11 cellular contexts compared by ENCODE assay signal in the genomic region with DNA sequence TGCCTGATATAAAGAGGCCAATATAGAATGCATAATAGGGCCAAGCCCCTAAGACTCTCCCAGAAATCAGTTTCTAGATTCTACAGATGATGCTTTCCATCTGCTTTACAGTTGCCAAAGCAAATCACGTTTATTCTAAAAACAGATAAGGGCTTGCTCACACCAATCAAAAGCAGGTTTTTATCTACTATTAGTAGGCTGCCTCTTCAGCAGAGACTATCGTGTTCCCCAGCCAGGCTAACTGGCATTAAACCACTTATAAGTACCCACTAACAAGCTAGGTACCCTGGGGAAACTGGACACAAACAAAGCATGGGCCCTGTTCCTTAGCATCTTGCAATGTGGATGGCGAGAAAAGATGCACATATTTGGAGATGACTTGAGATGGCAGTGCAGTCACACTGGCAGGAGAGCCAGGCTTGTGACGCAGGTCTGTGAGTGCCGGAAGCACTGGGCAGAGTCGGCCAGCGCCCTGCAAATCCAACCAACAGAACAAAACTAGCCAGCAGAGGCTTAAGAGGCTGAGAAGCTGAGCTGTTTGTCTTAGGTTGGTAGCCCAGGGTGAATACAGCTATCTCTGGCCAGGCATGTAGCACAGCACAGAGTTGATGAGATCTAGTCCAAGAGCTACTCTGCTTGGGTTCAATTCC.
DNase-seq lines count a peak whose midpoint lies in the region; ATAC-seq and TF ChIP-seq lines count a peak whose summit lies in the region.
"Had no signal": no experiment of that assay in that cellular context is flagged by ENCODE, and none has a peak within 500 bp of the region (broad histone marks: within the 10 kb centered on the region; RNA-seq: fewer than 3 reads in every experiment).

No MANE protein-coding gene starts in this region.

- H3K27ac ChIP-seq in psoas muscle (peak overlapping the region; percentile 77), colonic mucosa (no peak overlapping the region)
- H3K27ac ChIP-seq: testis had no signal

- H3K9me3 ChIP-seq in psoas muscle (no peaks in the 10 kb centered on the region), colonic mucosa (no peaks in the 10 kb centered on the region)
- H3K9me3 ChIP-seq: testis had no signal

- TF ChIP-seq CTCF in psoas muscle (IDR thresholded peaks at IDR 0.05): peak; percentile 35
- TF ChIP-seq CTCF in colonic mucosa (IDR thresholded peaks at IDR 0.05): no peak

- ATAC-seq in left ventricle myocardium superior (peak; percentile 73), psoas muscle (peak; percentile 84 to 95 (median 90))

- intact Hi-C loops in left ventricle myocardium superior (cut with micrococcal nuclease) (no loop called here), psoas muscle (cut with DNase I) (loop anchor here (5.0 kb wide), 1 partner anchor 123 kb away; no protein-coding TSS in a partner anchor), colonic mucosa (cut with DNase I) (no loop called here)

- no peaks in the 10 kb centered on the region for H3K27me3 ChIP-seq in psoas muscle (ENCODE audit: insufficient read depth in 3 of 3, low read length in 2 of 3)
- no peaks in the 10 kb centered on the region for H3K27me3 ChIP-seq in colonic mucosa
- H3K27me3 ChIP-seq: testis had no signal

- WGBS in psoas muscle, 3 donors: 19 to 41% (median 21%) methylated on average over 7 of the region's 7 CpGs

- no peaks in the 10 kb centered on the region for H3K36me3 ChIP-seq in psoas muscle (ENCODE audit: insufficient read depth in 1 of 2, low read depth in 1 of 2)
- H3K36me3 ChIP-seq in colonic mucosa: no peaks in the 10 kb centered on the region

- peak overlapping the region in 1 of 2 donors; percentile 13 for H3K9ac ChIP-seq in colonic mucosa (ENCODE audit: low read depth in 2 of 2, low read length in 2 of 2)

- DNase-seq in EH (ENCODE audit: low read depth) (peak; percentile 12), amygdala (lab: John Stamatoyannopoulos, UW) (peak in 43 of 56 donors; percentile 15 to 77 (median 48)), left ventricle myocardium superior (peak; percentile 73), psoas muscle (peak; percentile 60 to 86), GOT3 (lab: John Stamatoyannopoulos, UW) (no peak), NOMO-1 treated with dmso at 0.1 percent for 144 hours (lab: John Stamatoyannopoulos, UW; ENCODE audit: unreplicated experiment) (no peak), AG08396 (ENCODE audit: low spot score) (no peak), colonic mucosa (no peak)
- DNase-seq: activated CD4-positive, alpha-beta memory T cell treated with anti-CD3 and anti-CD28 coated beads for 36 hours; amniotic stem cell; testis had no signal

- H3K4me3 ChIP-seq in psoas muscle: no peak overlapping the region
- H3K4me3 ChIP-seq in colonic mucosa: no peak overlapping the region
- H3K4me3 ChIP-seq: testis had no signal

- H3K4me1 ChIP-seq in psoas muscle: peaks cover 81% of the 10 kb centered on the region
- no peaks in the 10 kb centered on the region for H3K4me1 ChIP-seq in colonic mucosa

Comparison
In these comparisons a context has a peak if more than half of its experiments do, and no peak if none do; other contexts are left out.
1. DNase-seq: peak in EH (single experiment), amygdala (43 of 56), left ventricle myocardium superior (single experiment) and psoas muscle (2 of 2); none in GOT3 (single experiment), NOMO-1 treated with dmso at 0.1 percent for 144 hours (single experiment), AG08396 (single experiment) and colonic mucosa (single experiment).
2. intact Hi-C loops: an anchor here in psoas muscle (5.0 kb wide); none called in left ventricle myocardium superior and colonic mucosa.